Comparison of ENCODE assay signal across 8 cellular contexts in genomic region chr3:51391566-51392300, GRCh38. TPM values are rescaled to one million over a fixed set of nuclear protein-coding genes. Genes with fewer than 3 reads are reported as not detected.
A peak's percentile ranks its signal among the peaks of the same experiment; 100 is the strongest.
DNase-seq lines count a peak whose midpoint lies in the region; ATAC-seq and TF ChIP-seq lines count a peak whose summit lies in the region.

No MANE protein-coding gene starts in this region.

- H3K36me3 ChIP-seq in HCT116 (ENCODE audit: control insufficient read depth in 1 of 2, insufficient read depth in 2 of 2, low read length in 2 of 2) (peaks cover 11 to 73% of the 10 kb centered on the region in 2 experiments), OCI-LY7 (ENCODE audit: insufficient read depth, low read length) (peaks cover 85% of the 10 kb centered on the region), rectal smooth muscle tissue (ENCODE audit: control insufficient read depth, insufficient read depth, low read length) (peaks cover 24% of the 10 kb centered on the region)

- H3K27me3 Mint-ChIP-seq in activated naive CD8-positive, alpha-beta T cell treated with anti-CD3 and anti-CD28 coated beads for 36 hours, result no peaks in the 10 kb centered on the region

- H2AFZ ChIP-seq in HCT116 (ENCODE audit: low read depth, low read length, poor library complexity, severe bottlenecking) (no peak overlapping the region), OCI-LY7 (ENCODE audit: low read length) (no peak overlapping the region)

- no peak for TF ChIP-seq POLR2A in HCT116 (IDR thresholded peaks at IDR 0.05; ENCODE audit: borderline replicate concordance, extremely low read depth, insufficient read depth, insufficient read length)

- H3K36me3 Mint-ChIP-seq in activated naive CD8-positive, alpha-beta T cell treated with anti-CD3 and anti-CD28 coated beads for 36 hours, result peaks cover 52% of the 10 kb centered on the region

- peaks cover 17 to 38% of the 10 kb centered on the region in 2 experiments; a peak in 3 of 4 replicates for H3K4me1 ChIP-seq in HCT116 (ENCODE audit: control insufficient read depth in 1 of 2, insufficient read depth in 2 of 2, low read length in 2 of 2)
- H3K4me1 ChIP-seq in OCI-LY7 (ENCODE audit: insufficient read depth, low read length, poor library complexity, severe bottlenecking), result peaks cover 82% of the 10 kb centered on the region
- peaks cover 20% of the 10 kb centered on the region for H3K4me1 ChIP-seq in rectal smooth muscle tissue (ENCODE audit: control insufficient read depth, insufficient read depth, low read length)

- CTCF ChIA-PET in HCT116 (lab: Charles Lee), result no interaction called here
- CTCF ChIA-PET in OCI-LY7 (lab: Charles Lee; ENCODE audit: unreplicated experiment), result no interaction called here

- intact Hi-C loops in HCT116 (cut with micrococcal nuclease) (loop anchor here (1.0 to 5.0 kb wide), 3 partner anchors 281 to 775 kb away; partner anchors contain the start of gene TEX264), OCI-LY7 (cut with micrococcal nuclease; ENCODE audit: unreplicated experiment) (loop anchor here (1.0 to 2.0 kb wide), 2 partner anchors 108 to 775 kb away; partner anchors contain the start of gene MAPKAPK3), left cardiac atrium (cut with DNase I) (no loop called here)

- H3K27ac Mint-ChIP-seq in activated naive CD8-positive, alpha-beta T cell treated with anti-CD3 and anti-CD28 coated beads for 36 hours, result peak overlapping the region; percentile 85

- H3K9me2 ChIP-seq in HCT116 (ENCODE audit: insufficient read depth) (no peaks in the 10 kb centered on the region), OCI-LY7 (ENCODE audit: insufficient read depth, low read length) (no peaks in the 10 kb centered on the region)

- H3K79me2 ChIP-seq in HCT116 (ENCODE audit: insufficient read depth, low read length), result peaks cover 48% of the 10 kb centered on the region
- H3K79me2 ChIP-seq in OCI-LY7 (ENCODE audit: insufficient read depth, low read depth, low read length), result peaks cover 67% of the 10 kb centered on the region

- H3K27me3 ChIP-seq in HCT116 (ENCODE audit: insufficient read depth, low read length), result no peaks in the 10 kb centered on the region
- H3K27me3 ChIP-seq in rectal smooth muscle tissue (ENCODE audit: control insufficient read depth, insufficient read depth, low read length), result no peaks in the 10 kb centered on the region

- no peak for TF ChIP-seq CTCF in HCT116 (IDR thresholded peaks at IDR 0.05 in 2 of 3, conservative IDR thresholded peaks at IDR 0.05 in 1 of 3; ENCODE audit: borderline replicate concordance in 1 of 3, insufficient read depth in 1 of 3, low read depth in 2 of 3, low read length in 2 of 3)
- no peak for TF ChIP-seq CTCF in OCI-LY7 (conservative IDR thresholded peaks at IDR 0.05; ENCODE audit: low read length)

- no peak for DNase-seq in HCT116 (ENCODE audit: low read depth, low spot score)
- peak; percentile 59 for DNase-seq in OCI-LY7 (ENCODE audit: low spot score)
- DNase-seq in activated naive CD8-positive, alpha-beta T cell treated with anti-CD3 and anti-CD28 coated beads for 36 hours, result peak; percentile 50
- peak; percentile 40 for DNase-seq in left cardiac atrium
- no peak for DNase-seq in T1000 (lab: John Stamatoyannopoulos, UW)
- DNase-seq in DMS153 (lab: John Stamatoyannopoulos, UW), result no peak

- peak overlapping the region; percentile 77 for H3K27ac ChIP-seq in HCT116 (ENCODE audit: low read depth, low read length)
- H3K27ac ChIP-seq in OCI-LY7 (ENCODE audit: low read depth, low read length, poor library complexity, severe bottlenecking), result peak overlapping the region; percentile 63
- peak overlapping the region; percentile 88 for H3K27ac ChIP-seq in rectal smooth muscle tissue (ENCODE audit: low read depth, low read length)

- no TSS peak for BruUV-seq in HCT116 (replicated peaks; lab: Mats Ljungman, UMichigan)
- no TSS peak for BruUV-seq in OCI-LY7 (replicated peaks; lab: Mats Ljungman, UMichigan)

- RAD21 ChIA-PET in HCT116 (lab: Charles Lee; ENCODE audit: low non-redundant PET in 1 of 2, low total read pairs in 2 of 2, uncharacterized antibody in 2 of 2, unreplicated experiment in 2 of 2), result no interaction called here

- H3K9ac ChIP-seq in HCT116 (ENCODE audit: low read length) (peak overlapping the region; percentile 73), rectal smooth muscle tissue (ENCODE audit: low read length) (no peak overlapping the region)

- H3K4me1 Mint-ChIP-seq in activated naive CD8-positive, alpha-beta T cell treated with anti-CD3 and anti-CD28 coated beads for 36 hours, result peaks cover 67% of the 10 kb centered on the region

- POLR2A ChIA-PET in HCT116 (lab: Charles Lee), result no interaction called here
- POLR2A ChIA-PET in OCI-LY7 (lab: Charles Lee), result no interaction called here

- H3K9me3 Mint-ChIP-seq in activated naive CD8-positive, alpha-beta T cell treated with anti-CD3 and anti-CD28 coated beads for 36 hours, result no peaks in the 10 kb centered on the region

- H3K4me2 ChIP-seq in HCT116 (ENCODE audit: low read length) (peak overlapping the region; percentile 82), OCI-LY7 (ENCODE audit: low read length) (peak overlapping the region; percentile 90)

- no peak for TF ChIP-seq RAD21 in HCT116 (IDR thresholded peaks at IDR 0.05; ENCODE audit: low read depth)

- H3K9me3 ChIP-seq in HCT116 (ENCODE audit: control insufficient read depth in 1 of 2, insufficient read depth in 1 of 2, low read depth in 1 of 2, low read length in 2 of 2) (peaks cover 0 to 14% of the 10 kb centered on the region in 2 experiments; a peak in 1 of 4 replicates), OCI-LY7 (ENCODE audit: low read length) (no peaks in the 10 kb centered on the region)

- peak overlapping the region; percentile 80 for H3K4me3 Mint-ChIP-seq in activated naive CD8-positive, alpha-beta T cell treated with anti-CD3 and anti-CD28 coated beads for 36 hours

- H4K20me1 ChIP-seq in HCT116 (ENCODE audit: insufficient read depth) (no peaks in the 10 kb centered on the region), OCI-LY7 (ENCODE audit: insufficient read depth, low read length) (peaks cover 50% of the 10 kb centered on the region)

- ATAC-seq in HCT116 (peak; percentile 3), left cardiac atrium (peak in 1 of 2 donors; percentile 6)

- H3K4me3 ChIP-seq in GM08714 (ENCODE audit: low read length), result peak overlapping the region; percentile 85
- peak overlapping the region; percentile 57 to 59 for H3K4me3 ChIP-seq in HCT116 (replicated peaks in 1 of 2; ENCODE audit: low read depth in 1 of 2, low read length in 2 of 2)
- H3K4me3 ChIP-seq in OCI-LY7 (ENCODE audit: low read depth, low read length, poor library complexity, severe bottlenecking), result peak overlapping the region; percentile 86
- H3K4me3 ChIP-seq in rectal smooth muscle tissue (ENCODE audit: low read length), result peak overlapping the region; percentile 80

TF ChIP-seq in HCT116, 20 proteins besides CTCF, POLR2A, EP300 and RAD21:
- no peak for TF ChIP-seq CEBPB (IDR thresholded peaks at IDR 0.05; ENCODE audit: low read depth)
- peak; percentile 95 for TF ChIP-seq ZFX (IDR thresholded peaks at IDR 0.05)
- TF ChIP-seq ATF3 (IDR thresholded peaks at IDR 0.05), result no peak

RNA-seq across cellular contexts. Expression of gene RBM15B, which starts 0.6 kb away (rescaled TPM):
- total RNA-seq in HCT116 (2021; ENCODE audit: unreplicated experiment), result 24.1 TPM
- 15.6 and 15.8 TPM in 2 replicates for polyA plus RNA-seq in HCT116 (2012)
- 30.5 and 34.2 TPM in 2 replicates for total RNA-seq in OCI-LY7 (2014; rRNA removed; shearing (Covaris generic))
- 37.4 and 37.6 TPM in 2 replicates for total RNA-seq in OCI-LY7 (2022)
- 10 to 100 TPM; 34.5 to 35.6 TPM for total RNA-seq in activated naive CD8-positive, alpha-beta T cell treated with anti-CD3 and anti-CD28 coated beads for 36 hours
- total RNA-seq in left cardiac atrium, result 10 to 100 TPM; 12.9 to 18.6 TPM

RNA-seq across cellular contexts. Expression of gene MANF, which starts 6.6 kb away (rescaled TPM):
- total RNA-seq in HCT116 (2021; ENCODE audit: unreplicated experiment) (132 TPM), OCI-LY7 (2022) (98.6 and 117 TPM in 2 replicates), left cardiac atrium (10 to 100 TPM; 59.2 to 97.0 TPM)
- polyA plus RNA-seq in HCT116 (2012), result 95.1 and 99.2 TPM in 2 replicates
- total RNA-seq in OCI-LY7 (2014; rRNA removed; shearing (Covaris generic)), result 104 and 122 TPM in 2 replicates
- total RNA-seq in activated naive CD8-positive, alpha-beta T cell treated with anti-CD3 and anti-CD28 coated beads for 36 hours, result 100 to 1,000 TPM; 157 to 159 TPM

Comparison
In these comparisons a context has a peak if more than half of its experiments do, and no peak if none do; other contexts are left out.
1. DNase-seq: peak in OCI-LY7 (single experiment), activated naive CD8-positive, alpha-beta T cell treated with anti-CD3 and anti-CD28 coated beads for 36 hours (single experiment) and left cardiac atrium (single experiment); none in HCT116 (single experiment), T1000 (single experiment) and DMS153 (single experiment).
2. intact Hi-C loops: an anchor here in HCT116 (1.0 to 5.0 kb wide) and OCI-LY7 (1.0 to 2.0 kb wide); none called in left cardiac atrium.
3. Peak in every context shown above with its lines, with median percentiles within 50 percentile points of each other: H3K4me3 ChIP-seq and H3K27ac ChIP-seq.